1 cellular context compared by ENCODE assay signal in genomic region chr16:4880006-4880580, GRCh38.
A peak's percentile ranks its signal among the peaks of the same experiment; 100 is the strongest.
TF ChIP-seq lines count a peak whose summit lies in the region.

No MANE protein-coding gene starts in this region.

TF ChIP-seq in HepG2, 621 proteins besides CTCF, POLR2A, EP300 and RAD21:
- TF ChIP-seq CCAR2 (optimal IDR thresholded peaks at IDR 0.05; ENCODE audit: low read depth, low read length) (no peak), RORA (CRISPR knock-in tag; IDR thresholded peaks at IDR 0.05) (no peak), AGO2 (optimal IDR thresholded peaks at IDR 0.05; ENCODE audit: low read depth, low read length) (peak; percentile 46), ZNF30 (CRISPR knock-in tag; IDR thresholded peaks at IDR 0.05) (no peak), SOX6 (IDR thresholded peaks at IDR 0.05) (no peak), SOX6 (CRISPR knock-in tag; IDR thresholded peaks at IDR 0.05) (no peak)
